1 cellular context compared by ENCODE assay signal in the genomic region with DNA sequence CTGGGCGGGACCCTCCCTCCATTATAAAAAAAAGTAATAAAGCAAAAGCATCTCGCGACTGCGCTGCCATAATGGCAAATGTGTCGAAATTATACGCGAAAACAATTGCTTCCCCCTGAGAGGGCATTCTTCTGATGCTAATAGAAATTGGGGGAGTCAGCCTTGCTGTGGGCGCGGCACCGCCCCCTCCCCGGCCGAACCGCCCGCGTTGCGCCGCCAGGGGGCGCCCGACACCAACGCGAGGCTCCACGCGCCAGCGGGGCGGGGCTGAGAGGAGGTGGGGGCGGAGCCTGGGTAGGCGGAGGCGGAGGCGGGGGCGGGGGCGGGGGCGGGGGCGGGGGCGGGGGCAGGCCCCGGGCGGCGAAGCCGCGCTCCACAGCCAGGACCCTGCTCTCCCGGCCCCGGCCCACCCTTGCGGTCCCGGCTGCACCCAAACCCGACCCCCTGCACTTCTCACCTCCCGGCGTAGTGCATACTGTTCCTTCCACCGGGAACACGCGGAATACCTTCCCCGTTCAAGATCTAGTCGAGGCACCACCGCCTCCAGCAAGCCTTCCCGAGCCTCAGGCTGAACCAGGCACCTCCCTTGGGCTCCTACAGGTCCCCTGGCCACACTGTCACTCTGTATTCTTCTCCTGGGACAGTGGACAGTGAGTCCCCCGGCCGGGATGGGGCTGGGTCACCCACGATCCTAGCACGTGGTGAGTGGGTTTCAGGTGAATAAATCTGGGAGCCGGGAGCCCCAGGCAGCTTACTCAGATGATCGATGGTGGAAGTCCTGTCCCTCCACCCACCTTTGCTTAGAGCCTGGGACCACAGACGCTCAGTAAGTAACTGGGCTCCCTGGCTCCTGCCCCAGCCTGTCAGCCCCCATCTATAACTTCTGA.
A peak's percentile ranks its signal among the peaks of the same experiment; 100 is the strongest.
TF ChIP-seq lines count a peak whose summit lies in the region.

No MANE protein-coding gene starts in this region.

TF ChIP-seq in GM23338, 12 proteins besides CTCF, POLR2A, EP300 and RAD21:
- TF ChIP-seq POLR2AphosphoS5 (IDR thresholded peaks at IDR 0.05; ENCODE audit: low read depth) (peak; percentile 52; the same call in 1 of the 2 replicates), EZH2 (IDR thresholded peaks at IDR 0.05; ENCODE audit: low read depth, unreplicated experiment) (no peak), ZNF331 (CRISPR knock-in tag; IDR thresholded peaks at IDR 0.05; ENCODE audit: low read depth) (no peak)
- TF ChIP-seq, protein P1, sequence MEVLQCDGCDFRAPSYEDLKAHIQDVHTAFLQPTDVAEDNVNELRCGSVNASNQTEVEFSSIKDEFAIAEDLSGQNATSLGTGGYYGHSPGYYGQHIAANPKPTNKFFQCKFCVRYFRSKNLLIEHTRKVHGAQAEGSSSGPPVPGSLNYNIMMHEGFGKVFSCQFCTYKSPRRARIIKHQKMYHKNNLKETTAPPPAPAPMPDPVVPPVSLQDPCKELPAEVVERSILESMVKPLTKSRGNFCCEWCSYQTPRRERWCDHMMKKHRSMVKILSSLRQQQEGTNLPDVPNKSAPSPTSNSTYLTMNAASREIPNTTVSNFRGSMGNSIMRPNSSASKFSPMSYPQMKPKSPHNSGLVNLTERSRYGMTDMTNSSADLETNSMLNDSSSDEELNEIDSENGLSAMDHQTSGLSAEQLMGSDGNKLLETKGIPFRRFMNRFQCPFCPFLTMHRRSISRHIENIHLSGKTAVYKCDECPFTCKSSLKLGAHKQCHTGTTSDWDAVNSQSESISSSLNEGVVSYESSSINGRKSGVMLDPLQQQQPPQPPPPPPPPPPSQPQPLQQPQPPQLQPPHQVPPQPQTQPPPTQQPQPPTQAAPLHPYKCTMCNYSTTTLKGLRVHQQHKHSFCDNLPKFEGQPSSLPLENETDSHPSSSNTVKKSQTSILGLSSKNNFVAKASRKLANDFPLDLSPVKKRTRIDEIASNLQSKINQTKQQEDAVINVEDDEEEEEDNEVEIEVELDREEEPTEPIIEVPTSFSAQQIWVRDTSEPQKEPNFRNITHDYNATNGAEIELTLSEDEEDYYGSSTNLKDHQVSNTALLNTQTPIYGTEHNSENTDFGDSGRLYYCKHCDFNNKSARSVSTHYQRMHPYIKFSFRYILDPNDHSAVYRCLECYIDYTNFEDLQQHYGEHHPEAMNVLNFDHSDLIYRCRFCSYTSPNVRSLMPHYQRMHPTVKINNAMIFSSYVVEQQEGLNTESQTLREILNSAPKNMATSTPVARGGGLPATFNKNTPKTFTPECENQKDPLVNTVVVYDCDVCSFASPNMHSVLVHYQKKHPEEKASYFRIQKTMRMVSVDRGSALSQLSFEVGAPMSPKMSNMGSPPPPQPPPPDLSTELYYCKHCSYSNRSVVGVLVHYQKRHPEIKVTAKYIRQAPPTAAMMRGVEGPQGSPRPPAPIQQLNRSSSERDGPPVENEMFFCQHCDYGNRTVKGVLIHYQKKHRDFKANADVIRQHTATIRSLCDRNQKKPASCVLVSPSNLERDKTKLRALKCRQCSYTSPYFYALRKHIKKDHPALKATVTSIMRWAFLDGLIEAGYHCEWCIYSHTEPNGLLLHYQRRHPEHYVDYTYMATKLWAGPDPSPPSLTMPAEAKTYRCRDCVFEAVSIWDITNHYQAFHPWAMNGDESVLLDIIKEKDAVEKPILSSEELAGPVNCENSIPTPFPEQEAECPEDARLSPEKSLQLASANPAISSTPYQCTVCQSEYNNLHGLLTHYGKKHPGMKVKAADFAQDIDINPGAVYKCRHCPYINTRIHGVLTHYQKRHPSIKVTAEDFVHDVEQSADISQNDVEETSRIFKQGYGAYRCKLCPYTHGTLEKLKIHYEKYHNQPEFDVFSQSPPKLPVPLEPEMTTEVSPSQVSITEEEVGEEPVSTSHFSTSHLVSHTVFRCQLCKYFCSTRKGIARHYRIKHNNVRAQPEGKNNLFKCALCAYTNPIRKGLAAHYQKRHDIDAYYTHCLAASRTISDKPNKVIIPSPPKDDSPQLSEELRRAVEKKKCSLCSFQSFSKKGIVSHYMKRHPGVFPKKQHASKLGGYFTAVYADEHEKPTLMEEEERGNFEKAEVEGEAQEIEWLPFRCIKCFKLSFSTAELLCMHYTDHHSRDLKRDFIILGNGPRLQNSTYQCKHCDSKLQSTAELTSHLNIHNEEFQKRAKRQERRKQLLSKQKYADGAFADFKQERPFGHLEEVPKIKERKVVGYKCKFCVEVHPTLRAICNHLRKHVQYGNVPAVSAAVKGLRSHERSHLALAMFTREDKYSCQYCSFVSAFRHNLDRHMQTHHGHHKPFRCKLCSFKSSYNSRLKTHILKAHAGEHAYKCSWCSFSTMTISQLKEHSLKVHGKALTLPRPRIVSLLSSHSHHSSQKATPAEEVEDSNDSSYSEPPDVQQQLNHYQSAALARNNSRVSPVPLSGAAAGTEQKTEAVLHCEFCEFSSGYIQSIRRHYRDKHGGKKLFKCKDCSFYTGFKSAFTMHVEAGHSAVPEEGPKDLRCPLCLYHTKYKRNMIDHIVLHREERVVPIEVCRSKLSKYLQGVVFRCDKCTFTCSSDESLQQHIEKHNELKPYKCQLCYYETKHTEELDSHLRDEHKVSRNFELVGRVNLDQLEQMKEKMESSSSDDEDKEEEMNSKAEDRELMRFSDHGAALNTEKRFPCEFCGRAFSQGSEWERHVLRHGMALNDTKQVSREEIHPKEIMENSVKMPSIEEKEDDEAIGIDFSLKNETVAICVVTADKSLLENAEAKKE (CRISPR knock-in tag; IDR thresholded peaks at IDR 0.05), result no peak
TF ChIP-seq in GM23338: peak in this region for 1.
